25 cellular contexts compared by ENCODE assay signal in genomic region chr16:21163576-21163975, GRCh38. TPM values are rescaled to one million over a fixed set of nuclear protein-coding genes. Genes with fewer than 3 reads are reported as not detected.
DNase-seq lines count a peak whose midpoint lies in the region; TF ChIP-seq lines count a peak whose summit lies in the region.
"Had no signal": no experiment of that assay in that cellular context is flagged by ENCODE, and none has a peak within 500 bp of the region (broad histone marks: within the 10 kb centered on the region; RNA-seq: fewer than 3 reads in every experiment).

No MANE protein-coding gene starts in this region.

- H3K4me1 ChIP-seq in left ventricle myocardium inferior (peaks cover 67% of the 10 kb centered on the region), sigmoid colon (peaks cover 0 to 55% (median 50%) of the 10 kb centered on the region in 4 donors), uterus (peaks cover 8 to 22% of the 10 kb centered on the region in 2 donors)

- 80 to 91% methylated on average over 4 of the region's 4 CpGs for WGBS in sigmoid colon, 2 donors

- DNase-seq in left ventricle myocardium inferior (no peak), cardiac septum (ENCODE audit: low spot score) (no peak), coronary artery (ENCODE audit: low spot score) (no peak), sigmoid colon (no peak), uterus (no peak), pons (ENCODE audit: low spot score) (no peak), nucleus accumbens (lab: John Stamatoyannopoulos, UW) (no peak)
- no peak for DNase-seq in activated CD4-positive, alpha-beta T cell treated with anti-CD3 and anti-CD28 coated beads for 48 hours
- DNase-seq: activated CD4-positive, CD25-positive, alpha-beta regulatory T cell; activated effector memory CD4-positive, alpha-beta T cell treated with anti-CD3 and anti-CD28 coated beads, Interleukin-2, amount 50 U/mL, for 16 hours; activated naive CD8-positive, alpha-beta T cell treated with anti-CD3 and anti-CD28 coated beads for 36 hours; activated T-cell treated with anti-CD3 and anti-CD28 coated beads, Interleukin-2, amount 50 U/mL, for 24 hours; cerebellar nuclear complex; DND-41; NCI-H1048; NCI-H1694 treated with DMSO at 0.1 percent for 48 hours; NCI-H2171; RPMI8226; T-cell had no signal

- H3K27ac ChIP-seq in left ventricle myocardium inferior (replicated peaks) (peak overlapping the region; percentile 90), coronary artery (peak overlapping the region; percentile 70 to 87), sigmoid colon (peak overlapping the region; percentile 67 to 93 (median 89)), uterus (peak overlapping the region; percentile 17 to 55)

- TF ChIP-seq EP300 in sigmoid colon (IDR thresholded peaks at IDR 0.05) = no peak

- no peaks in the 10 kb centered on the region for H3K9me3 ChIP-seq in left ventricle myocardium inferior (replicated peaks)
- no peaks in the 10 kb centered on the region for H3K9me3 ChIP-seq in sigmoid colon
- H3K9me3 ChIP-seq in uterus = no peaks in the 10 kb centered on the region

- TF ChIP-seq POLR2A in sigmoid colon (IDR thresholded peaks at IDR 0.05) (no peak), uterus (IDR thresholded peaks at IDR 0.05) (no peak)

- peaks cover 42% of the 10 kb centered on the region for H3K36me3 ChIP-seq in left ventricle myocardium inferior
- peaks cover 0 to 36% (median 13%) of the 10 kb centered on the region in 4 donors for H3K36me3 ChIP-seq in sigmoid colon
- no peaks in the 10 kb centered on the region for H3K36me3 ChIP-seq in uterus

- intact Hi-C loops in left ventricle myocardium inferior (cut with micrococcal nuclease) = no loop called here
- intact Hi-C loops in cardiac septum (cut with DNase I) = loop anchor here (5.0 kb wide), 1 partner anchor 114 kb away; the partner anchor contains the start of gene CRYM
- intact Hi-C loops in sigmoid colon (cut with DNase I) = loop anchor here (5.0 kb wide), 1 partner anchor 311 kb away; no protein-coding TSS in a partner anchor
- intact Hi-C loops in uterus (cut with DNase I; ENCODE audit: low total_unique reads) = no loop called here

- H3K4me3 ChIP-seq in left ventricle myocardium inferior = peak overlapping the region; percentile 87
- H3K4me3 ChIP-seq in coronary artery = peak overlapping the region; percentile 43
- no peak overlapping the region for H3K4me3 ChIP-seq in sigmoid colon
- no peak overlapping the region for H3K4me3 ChIP-seq in uterus

- H3K27me3 ChIP-seq in left ventricle myocardium inferior (ENCODE audit: low read depth) (no peaks in the 10 kb centered on the region), sigmoid colon (no peaks in the 10 kb centered on the region), uterus (no peaks in the 10 kb centered on the region)

- TF ChIP-seq CTCF in left ventricle myocardium inferior (IDR thresholded peaks at IDR 0.05; ENCODE audit: borderline replicate concordance) = no peak
- no peak for TF ChIP-seq CTCF in coronary artery (IDR thresholded peaks at IDR 0.05)
- no peak for TF ChIP-seq CTCF in sigmoid colon (IDR thresholded peaks at IDR 0.05)
- TF ChIP-seq CTCF in uterus (IDR thresholded peaks at IDR 0.05) = no peak

RNA-seq across cellular contexts. Expression of gene LDAF1, which starts 5.1 kb away (rescaled TPM):
- total RNA-seq in left ventricle myocardium inferior = 133 TPM
- 104 TPM for total RNA-seq in cardiac septum
- 100 to 1,000 TPM; 111 to 158 (median 123) TPM for total RNA-seq in sigmoid colon
- 10 to 100 TPM; 28.0 to 36.6 (median 33.4) TPM for polyA plus RNA-seq in sigmoid colon
- total RNA-seq in uterus = 10 to 100 TPM; 10.5 to 88.6 (median 51.4) TPM

RNA-seq across cellular contexts. Expression of gene DNAH3, which starts 12.9 kb away (rescaled TPM):
- total RNA-seq in left ventricle myocardium inferior (1.8 TPM), cardiac septum (0.40 TPM), sigmoid colon (not detected), uterus (1 to 10 TPM in 2 of 4 donors, under 1 TPM in 2; under 0.01 to 2.1 (median 0.93) TPM)
- under 1 TPM; 0.26 to 0.92 (median 0.60) TPM for polyA plus RNA-seq in sigmoid colon
- total RNA-seq: activated naive CD8-positive, alpha-beta T cell treated with anti-CD3 and anti-CD28 coated beads for 36 hours; liver; mesothelial cell of epicardium; posterior vena cava; T-cell had no signal
- polyA plus RNA-seq: liver had no signal

RNA-seq across cellular contexts. Expression of gene ZP2, which starts 47.8 kb away (rescaled TPM):
- not detected for total RNA-seq in left ventricle myocardium inferior
- not detected for total RNA-seq in cardiac septum
- total RNA-seq in sigmoid colon = not detected
- under 1 TPM in 1 of 3 donors, not detected in 2; 0.03 TPM for polyA plus RNA-seq in sigmoid colon
- 1 to 10 TPM in 1 of 4 donors, not detected in 3; 3.4 TPM for total RNA-seq in uterus
- total RNA-seq: activated naive CD8-positive, alpha-beta T cell treated with anti-CD3 and anti-CD28 coated beads for 36 hours; dermis microvascular lymphatic vessel endothelial cell; liver; mesothelial cell of epicardium; NCI-H460; posterior vena cava; T-cell; temporal lobe had no signal
- polyA plus RNA-seq: liver had no signal

Comparison
In these comparisons a context has a peak if more than half of its experiments do, and no peak if none do; other contexts are left out.
1. intact Hi-C loops: an anchor here in cardiac septum (5.0 kb wide) and sigmoid colon (5.0 kb wide); none called in left ventricle myocardium inferior and uterus.
2. H3K27ac ChIP-seq: peak in every context shown above with its lines; median percentile 90 in left ventricle myocardium inferior; 89 in sigmoid colon; 78 in coronary artery; 36 in uterus.
3. H3K4me3 ChIP-seq: peak in left ventricle myocardium inferior (single experiment) and coronary artery (single experiment); none in sigmoid colon (0 of 4) and uterus (0 of 2).